ENCODE assay signal across 33 cellular contexts in genomic region chr20:62266851-62267250, GRCh38. TPM values are rescaled to one million over a fixed set of nuclear protein-coding genes. Genes with fewer than 3 reads are reported as not detected.
"Had no signal": no experiment of that assay in that cellular context is flagged by ENCODE, and none has a peak within 500 bp of the region (broad histone marks: within the 10 kb centered on the region; RNA-seq: fewer than 3 reads in every experiment).

No MANE protein-coding gene starts in this region.

- FAIRE-seq: bronchial epithelial cell had no signal

- H3K27ac Mint-ChIP-seq: activated B cell treated with CpG ODN at 0.5 μM for 24 hours; activated CD4-positive, alpha-beta memory T cell treated with anti-CD3 and anti-CD28 coated beads for 36 hours; activated naive CD4-positive, alpha-beta T cell treated with anti-CD3 and anti-CD28 coated beads, Interleukin-2, amount 10 ng/mL, durations not matched to agents 7 days and 5 days; activated naive CD8-positive, alpha-beta T cell; activated T-helper 1 cell treated with anti-CD3 and anti-CD28 coated beads, Interleukin-12 subunit alpha, Interleukin-12 subunit beta, Interleukin-2, Interleukin-4 antibody, amounts not matched to agents 30 ng/mL and 10 ng/mL and 1 ng/mL, durations not matched to agents 14 hours and 24 hours and 36 hours had no signal

- DNase-seq: activated B cell treated with CpG ODN at 0.5 μM for 24 hours; activated CD4-positive, alpha-beta T cell treated with anti-CD3 and anti-CD28 coated beads for 4 hours; activated CD4-positive, alpha-beta T cell treated with anti-CD3 and anti-CD28 coated beads, Interleukin-2, amount 50 U/mL, for 1 hour; activated CD4-positive, CD25-positive, alpha-beta regulatory T cell treated with anti-CD3 and anti-CD28 coated beads, Interleukin-2, amount 50 U/mL, for 72 hours; activated CD8-positive, alpha-beta memory T cell treated with anti-CD3 and anti-CD28 coated beads, Interleukin-2, amount 50 U/mL, for 4 hours; activated gamma-delta T cell treated with Interleukin-2 at 50 U/mL for 16 hours; activated naive CD4-positive, alpha-beta T cell treated with anti-CD3 and anti-CD28 coated beads, Interleukin-2, amount 10 ng/mL, durations not matched to agents 7 days and 5 days; activated T-cell treated with anti-CD3 and anti-CD28 coated beads for 4 hours; activated T-cell treated with anti-CD3 and anti-CD28 coated beads, Interleukin-2, amount 50 U/mL, for 4 hours; amniotic stem cell; Kasumi-1; KG1; NCI-H1048; NCI-H1105 treated with DMSO at 0.1 percent for 48 hours; NCI-H1436 treated with DMSO at 0.1 percent for 48 hours; NCI-H1694 treated with DMSO at 0.1 percent for 48 hours; NCI-H2029; NCI-H345; NCI-H510A; NCI-H526; NCI-H748 treated with DMSO at 0.1 percent for 48 hours; SW 1271; T-helper 1 cell; T-helper 9 cell had no signal

- H3K9me3 Mint-ChIP-seq: activated CD4-positive, alpha-beta memory T cell treated with anti-CD3 and anti-CD28 coated beads for 36 hours; activated naive CD4-positive, alpha-beta T cell treated with anti-CD3 and anti-CD28 coated beads, Interleukin-2, amount 10 ng/mL, durations not matched to agents 7 days and 5 days; activated T-cell treated with anti-CD3 and anti-CD28 coated beads, Interleukin-2, amount 50 U/mL, for 4 hours; activated T-helper 1 cell treated with anti-CD3 and anti-CD28 coated beads, Interleukin-12 subunit alpha, Interleukin-12 subunit beta, Interleukin-2, Interleukin-4 antibody, amounts not matched to agents 30 ng/mL and 10 ng/mL and 1 ng/mL, durations not matched to agents 14 hours and 24 hours and 36 hours had no signal

- H3K4me1 Mint-ChIP-seq: activated naive CD4-positive, alpha-beta T cell treated with anti-CD3 and anti-CD28 coated beads, Interleukin-2, amount 10 ng/mL, durations not matched to agents 7 days and 5 days; brain had no signal

- H3K27ac ChIP-seq: VCaP had no signal

- H3K27me3 ChIP-seq: MG63 had no signal

- H3K4me3 ChIP-seq: MG63 had no signal

- ATAC-seq: activated T-cell treated with anti-CD3 and anti-CD28 coated beads, Interleukin-2, amount 50 U/mL, for 4 hours had no signal

- H3K27me3 Mint-ChIP-seq: activated B cell treated with CpG ODN at 0.5 μM for 24 hours; activated CD4-positive, alpha-beta memory T cell treated with anti-CD3 and anti-CD28 coated beads for 36 hours; activated naive CD4-positive, alpha-beta T cell treated with anti-CD3 and anti-CD28 coated beads, Interleukin-2, amount 10 ng/mL, durations not matched to agents 7 days and 5 days; activated naive CD8-positive, alpha-beta T cell; brain had no signal

- H3K4me3 Mint-ChIP-seq: activated B cell treated with CpG ODN at 0.5 μM for 24 hours; activated CD4-positive, alpha-beta memory T cell treated with anti-CD3 and anti-CD28 coated beads for 36 hours; activated naive CD4-positive, alpha-beta T cell treated with anti-CD3 and anti-CD28 coated beads, Interleukin-2, amount 10 ng/mL, durations not matched to agents 7 days and 5 days; activated naive CD8-positive, alpha-beta T cell; activated T-cell treated with anti-CD3 and anti-CD28 coated beads, Interleukin-2, amount 50 U/mL, for 4 hours; activated T-helper 1 cell treated with anti-CD3 and anti-CD28 coated beads, Interleukin-12 subunit alpha, Interleukin-12 subunit beta, Interleukin-2, Interleukin-4 antibody, amounts not matched to agents 30 ng/mL and 10 ng/mL and 1 ng/mL, durations not matched to agents 14 hours and 24 hours and 36 hours; brain had no signal

RNA-seq across cellular contexts. Expression of gene HRH3, which starts 46.8 kb away (rescaled TPM):
- total RNA-seq: activated B cell treated with CpG ODN at 0.5 μM for 24 hours; activated CD4-positive, alpha-beta memory T cell treated with anti-CD3 and anti-CD28 coated beads for 36 hours; activated T-cell treated with anti-CD3 and anti-CD28 coated beads, Interleukin-2, amount 50 U/mL, for 4 hours; activated T-helper 1 cell treated with anti-CD3 and anti-CD28 coated beads, Interleukin-12 subunit alpha, Interleukin-12 subunit beta, Interleukin-2, Interleukin-4 antibody, amounts not matched to agents 30 ng/mL and 10 ng/mL and 1 ng/mL, durations not matched to agents 14 hours and 24 hours and 36 hours; bronchial epithelial cell; OCI-LY7; Right ventricle myocardium superior had no signal
